In genomic region chr3:58210761-58211477, GRCh38 we compare ENCODE assay signal across 24 cellular contexts. TPM values are rescaled to one million over a fixed set of nuclear protein-coding genes. Genes with fewer than 3 reads are reported as not detected.
DNase-seq lines count a peak whose midpoint lies in the region; ATAC-seq and TF ChIP-seq lines count a peak whose summit lies in the region.
"Had no signal": no experiment of that assay in that cellular context is flagged by ENCODE, and none has a peak within 500 bp of the region (broad histone marks: within the 10 kb centered on the region; RNA-seq: fewer than 3 reads in every experiment).

A gene with protein sequence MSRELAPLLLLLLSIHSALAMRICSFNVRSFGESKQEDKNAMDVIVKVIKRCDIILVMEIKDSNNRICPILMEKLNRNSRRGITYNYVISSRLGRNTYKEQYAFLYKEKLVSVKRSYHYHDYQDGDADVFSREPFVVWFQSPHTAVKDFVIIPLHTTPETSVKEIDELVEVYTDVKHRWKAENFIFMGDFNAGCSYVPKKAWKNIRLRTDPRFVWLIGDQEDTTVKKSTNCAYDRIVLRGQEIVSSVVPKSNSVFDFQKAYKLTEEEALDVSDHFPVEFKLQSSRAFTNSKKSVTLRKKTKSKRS (minus strand): TSS chr3:58210972. CDS start chr3:58210906, 66 bp downstream.

- no peak for DNase-seq in activated B cell treated with CpG ODN at 0.5 μM for 24 hours
- peak; percentile 43 to 53 for DNase-seq in lung microvascular endothelial cell (ENCODE audit: low read depth in 2 of 2)
- no peak for DNase-seq in activated naive CD8-positive, alpha-beta T cell treated with anti-CD3 and anti-CD28 coated beads for 36 hours
- no peak for DNase-seq in RPMI8226
- no peak for DNase-seq in naive thymus-derived CD4-positive, alpha-beta T cell
- DNase-seq in RKO (ENCODE audit: low spot score): no peak
- DNase-seq: activated CD4-positive, alpha-beta T cell treated with anti-CD3 and anti-CD28 coated beads, Interleukin-2, amount 10 ng/mL, durations not matched to agents 7 days and 5 days; activated CD8-positive, alpha-beta memory T cell treated with anti-CD3 and anti-CD28 coated beads, Interleukin-2, amount 50 U/mL, for 48 hours; activated naive CD4-positive, alpha-beta T cell treated with Interleukin-2 at 50 U/mL for 16 hours; Calu3; cerebellar nuclear complex; EL; foreskin fibroblast; hypothalamus; mucosa of descending colon; NCI-H1105 treated with DMSO at 0.1 percent for 48 hours; NCI-H526 treated with DMSO at 0.1 percent for 48 hours; nucleus accumbens; Right ventricle myocardium superior had no signal

- ATAC-seq in activated B cell treated with CpG ODN at 0.5 μM for 24 hours (ENCODE audit: low read depth): no peak
- ATAC-seq in naive thymus-derived CD4-positive, alpha-beta T cell: no peak
- ATAC-seq: mucosa of descending colon had no signal

- H3K4me3 ChIP-seq in subcutaneous abdominal adipose tissue (ENCODE audit: low read depth in 1 of 5, low read length in 5 of 5): peak within 1 kb of the TSS in 3 of 5 donors; percentile 14 to 44 (median 30)
- no peak within 1 kb of the TSS for H3K4me3 ChIP-seq in naive thymus-derived CD4-positive, alpha-beta T cell (ENCODE audit: low read length)
- H3K4me3 ChIP-seq: mucosa of descending colon, right atrium auricular region had no signal

- H3K36me3 Mint-ChIP-seq in activated B cell treated with CpG ODN at 0.5 μM for 24 hours (ENCODE audit: low read depth): no peaks in the 10 kb centered on the region
- H3K36me3 Mint-ChIP-seq in dendritic cell treated with granulocyte-macrophage colony-stimulating factor and Interleukin-4, amounts not matched to agents 40 ng/mL and 50 ng/mL, for 4 days (ENCODE audit: low read depth): peaks cover 21% of the 10 kb centered on the region
- no peaks in the 10 kb centered on the region for H3K36me3 Mint-ChIP-seq in activated naive CD8-positive, alpha-beta T cell treated with anti-CD3 and anti-CD28 coated beads for 36 hours
- no peaks in the 10 kb centered on the region for H3K36me3 Mint-ChIP-seq in naive thymus-derived CD4-positive, alpha-beta T cell

- H3K9ac ChIP-seq in subcutaneous abdominal adipose tissue (ENCODE audit: low read length in 5 of 5): no peak within 1 kb of the TSS

- TF ChIP-seq CTCF in activated B cell treated with CpG ODN at 0.5 μM for 24 hours (IDR thresholded peaks at IDR 0.05): no peak

- intact Hi-C loops in activated B cell treated with CpG ODN at 0.5 μM for 24 hours (cut with micrococcal nuclease): no loop called here
- intact Hi-C loops in dendritic cell treated with granulocyte-macrophage colony-stimulating factor and Interleukin-4, amounts not matched to agents 40 ng/mL and 50 ng/mL, for 4 days (cut with micrococcal nuclease): no loop called here
- intact Hi-C loops in naive thymus-derived CD4-positive, alpha-beta T cell (cut with micrococcal nuclease): no loop called here

- peaks cover 53% of the 10 kb centered on the region for H3K4me1 Mint-ChIP-seq in activated B cell treated with CpG ODN at 0.5 μM for 24 hours
- peaks cover 84% of the 10 kb centered on the region for H3K4me1 Mint-ChIP-seq in dendritic cell treated with granulocyte-macrophage colony-stimulating factor and Interleukin-4, amounts not matched to agents 40 ng/mL and 50 ng/mL, for 4 days (ENCODE audit: low read depth)
- H3K4me1 Mint-ChIP-seq in activated naive CD8-positive, alpha-beta T cell treated with anti-CD3 and anti-CD28 coated beads for 36 hours: peaks cover 22% of the 10 kb centered on the region
- H3K4me1 Mint-ChIP-seq in naive thymus-derived CD4-positive, alpha-beta T cell: peaks cover 0 to 20% (median 0%) of the 10 kb centered on the region in 7 donors

- H3K9me3 ChIP-seq in subcutaneous abdominal adipose tissue (ENCODE audit: control insufficient read depth in 5 of 5, low read length in 5 of 5): no peaks in the 10 kb centered on the region
- no peaks in the 10 kb centered on the region for H3K9me3 ChIP-seq in naive thymus-derived CD4-positive, alpha-beta T cell (ENCODE audit: control insufficient read depth in 2 of 3, low read length in 3 of 3)
- H3K9me3 ChIP-seq: mucosa of descending colon, right atrium auricular region had no signal

- H3K4me1 ChIP-seq in subcutaneous abdominal adipose tissue (ENCODE audit: control insufficient read depth in 5 of 5, insufficient read depth in 5 of 5, low read length in 5 of 5): peaks cover 6 to 37% (median 11%) of the 10 kb centered on the region in 5 donors
- H3K4me1 ChIP-seq in naive thymus-derived CD4-positive, alpha-beta T cell (ENCODE audit: control insufficient read depth in 2 of 2, insufficient read depth in 2 of 2, low read length in 2 of 2): no peaks in the 10 kb centered on the region

- H3K36me3 ChIP-seq in subcutaneous abdominal adipose tissue (ENCODE audit: control insufficient read depth in 5 of 5, insufficient read depth in 5 of 5, low read length in 5 of 5): no peaks in the 10 kb centered on the region
- H3K36me3 ChIP-seq in naive thymus-derived CD4-positive, alpha-beta T cell (ENCODE audit: control insufficient read depth in 2 of 3, insufficient read depth in 3 of 3, low read length in 3 of 3): no peaks in the 10 kb centered on the region
- H3K36me3 ChIP-seq: right atrium auricular region had no signal

- peak within 1 kb of the TSS; percentile 59 for H3K27ac Mint-ChIP-seq in activated B cell treated with CpG ODN at 0.5 μM for 24 hours
- H3K27ac Mint-ChIP-seq in dendritic cell treated with granulocyte-macrophage colony-stimulating factor and Interleukin-4, amounts not matched to agents 40 ng/mL and 50 ng/mL, for 4 days: peak within 1 kb of the TSS; percentile 65
- H3K27ac Mint-ChIP-seq in activated naive CD8-positive, alpha-beta T cell treated with anti-CD3 and anti-CD28 coated beads for 36 hours: no peak within 1 kb of the TSS
- H3K27ac Mint-ChIP-seq in naive thymus-derived CD4-positive, alpha-beta T cell: no peak within 1 kb of the TSS
- H3K27ac Mint-ChIP-seq: activated CD4-positive, alpha-beta T cell treated with anti-CD3 and anti-CD28 coated beads, Interleukin-2, amount 10 ng/mL, durations not matched to agents 7 days and 5 days; stimulated activated naive CD8-positive, alpha-beta T cell treated with anti-CD3 and anti-CD28 coated beads, Interleukin-15, Interleukin-2, amounts not matched to agents 100 ng/mL and 50 ng/mL, for 24 hours had no signal

- no peak within 1 kb of the TSS for H3K27ac ChIP-seq in subcutaneous abdominal adipose tissue (ENCODE audit: low read depth, low read length)
- H3K27ac ChIP-seq in naive thymus-derived CD4-positive, alpha-beta T cell (ENCODE audit: low read depth, low read length): no peak within 1 kb of the TSS
- H3K27ac ChIP-seq: right atrium auricular region had no signal

- POLR2A ChIA-PET in activated B cell treated with CpG ODN at 0.5 μM for 24 hours (lab: Charles Lee): interaction anchor here (1.1 to 9.1 kb wide), 2 partner anchors 9 to 14 kb away, joined by 5 to 286 read pairs; no protein-coding TSS in a partner anchor
- POLR2A ChIA-PET in naive thymus-derived CD4-positive, alpha-beta T cell (lab: Charles Lee): no interaction called here

- no peak within 1 kb of the TSS for H3K4me3 Mint-ChIP-seq in activated B cell treated with CpG ODN at 0.5 μM for 24 hours
- peak within 1 kb of the TSS; percentile 64 for H3K4me3 Mint-ChIP-seq in dendritic cell treated with granulocyte-macrophage colony-stimulating factor and Interleukin-4, amounts not matched to agents 40 ng/mL and 50 ng/mL, for 4 days
- no peak within 1 kb of the TSS for H3K4me3 Mint-ChIP-seq in activated naive CD8-positive, alpha-beta T cell treated with anti-CD3 and anti-CD28 coated beads for 36 hours
- H3K4me3 Mint-ChIP-seq in naive thymus-derived CD4-positive, alpha-beta T cell: no peak within 1 kb of the TSS
- H3K4me3 Mint-ChIP-seq: activated CD4-positive, alpha-beta T cell treated with anti-CD3 and anti-CD28 coated beads, Interleukin-2, amount 10 ng/mL, durations not matched to agents 7 days and 5 days; stimulated activated naive CD8-positive, alpha-beta T cell treated with anti-CD3 and anti-CD28 coated beads, Interleukin-15, Interleukin-2, amounts not matched to agents 100 ng/mL and 50 ng/mL, for 24 hours had no signal

- CTCF ChIA-PET in activated B cell treated with CpG ODN at 0.5 μM for 24 hours (lab: Charles Lee): interaction anchor here (2.0 kb wide), 1 partner anchor 23 kb away, joined by 5 read pairs; no protein-coding TSS in a partner anchor
- CTCF ChIA-PET in naive thymus-derived CD4-positive, alpha-beta T cell (lab: Charles Lee): no interaction called here

- no peaks in the 10 kb centered on the region for H3K27me3 Mint-ChIP-seq in activated B cell treated with CpG ODN at 0.5 μM for 24 hours
- H3K27me3 Mint-ChIP-seq in dendritic cell treated with granulocyte-macrophage colony-stimulating factor and Interleukin-4, amounts not matched to agents 40 ng/mL and 50 ng/mL, for 4 days: peaks cover 8% of the 10 kb centered on the region
- H3K27me3 Mint-ChIP-seq in activated naive CD8-positive, alpha-beta T cell treated with anti-CD3 and anti-CD28 coated beads for 36 hours: peaks cover 6% of the 10 kb centered on the region
- peaks cover 0 to 21% (median 12%) of the 10 kb centered on the region in 5 donors for H3K27me3 Mint-ChIP-seq in naive thymus-derived CD4-positive, alpha-beta T cell

- H3K9me3 Mint-ChIP-seq in activated B cell treated with CpG ODN at 0.5 μM for 24 hours: no peaks in the 10 kb centered on the region
- no peaks in the 10 kb centered on the region for H3K9me3 Mint-ChIP-seq in dendritic cell treated with granulocyte-macrophage colony-stimulating factor and Interleukin-4, amounts not matched to agents 40 ng/mL and 50 ng/mL, for 4 days
- H3K9me3 Mint-ChIP-seq in activated naive CD8-positive, alpha-beta T cell treated with anti-CD3 and anti-CD28 coated beads for 36 hours: no peaks in the 10 kb centered on the region
- H3K9me3 Mint-ChIP-seq in naive thymus-derived CD4-positive, alpha-beta T cell: no peaks in the 10 kb centered on the region
- H3K9me3 Mint-ChIP-seq: activated CD4-positive, alpha-beta T cell treated with anti-CD3 and anti-CD28 coated beads, Interleukin-2, amount 10 ng/mL, durations not matched to agents 7 days and 5 days; stimulated activated naive CD8-positive, alpha-beta T cell treated with anti-CD3 and anti-CD28 coated beads, Interleukin-15, Interleukin-2, amounts not matched to agents 100 ng/mL and 50 ng/mL, for 24 hours had no signal

- H3K27me3 ChIP-seq in subcutaneous abdominal adipose tissue (ENCODE audit: control insufficient read depth in 5 of 5, insufficient read depth in 4 of 5, low read length in 5 of 5): peaks cover 0 to 7% (median 5%) of the 10 kb centered on the region in 5 donors
- H3K27me3 ChIP-seq in naive thymus-derived CD4-positive, alpha-beta T cell (ENCODE audit: control insufficient read depth in 2 of 2, insufficient read depth in 2 of 2, low read length in 2 of 2): no peaks in the 10 kb centered on the region
- H3K27me3 ChIP-seq: right atrium auricular region had no signal

RNA-seq across cellular contexts. Expression of the gene that starts here (rescaled TPM):
- total RNA-seq in activated B cell treated with CpG ODN at 0.5 μM for 24 hours (7.2 and 8.1 TPM in 2 replicates), lung microvascular endothelial cell (3.1 and 5.0 TPM in 2 replicates)
- total RNA-seq in activated naive CD8-positive, alpha-beta T cell treated with anti-CD3 and anti-CD28 coated beads for 36 hours: not detected
- total RNA-seq in naive thymus-derived CD4-positive, alpha-beta T cell: 1 to 10 TPM in 1 of 5 experiments, under 1 TPM in 1, not detected in 3; 0.66 to 2.6 TPM
- polyA plus RNA-seq in naive thymus-derived CD4-positive, alpha-beta T cell: not detected
- total RNA-seq: activated CD4-positive, alpha-beta T cell treated with anti-CD3 and anti-CD28 coated beads, Interleukin-2, amount 10 ng/mL, durations not matched to agents 7 days and 5 days; Calu3; kidney epithelial cell had no signal

Comparison
In these comparisons a context has a peak if more than half of its experiments do, and no peak if none do; other contexts are left out.
1. DNase-seq: peak in lung microvascular endothelial cell (2 of 2); none in activated B cell treated with CpG ODN at 0.5 μM for 24 hours (single experiment), activated naive CD8-positive, alpha-beta T cell treated with anti-CD3 and anti-CD28 coated beads for 36 hours (single experiment), RPMI8226 (single experiment), naive thymus-derived CD4-positive, alpha-beta T cell (0 of 9) and RKO (single experiment).
2. H3K27ac Mint-ChIP-seq: peak in activated B cell treated with CpG ODN at 0.5 μM for 24 hours (single experiment) and dendritic cell treated with granulocyte-macrophage colony-stimulating factor and Interleukin-4, amounts not matched to agents 40 ng/mL and 50 ng/mL, for 4 days (single experiment); none in activated naive CD8-positive, alpha-beta T cell treated with anti-CD3 and anti-CD28 coated beads for 36 hours (single experiment) and naive thymus-derived CD4-positive, alpha-beta T cell (0 of 9).